1 cellular context compared by ENCODE assay signal in genomic region chr2:103284750-103285149, GRCh38.
TF ChIP-seq lines count a peak whose summit lies in the region.

No MANE protein-coding gene starts in this region.

TF ChIP-seq in H1, 55 proteins besides CTCF, POLR2A, EP300 and RAD21 (continued from another document):
- no peak for TF ChIP-seq TEAD4 (IDR thresholded peaks at IDR 0.05; ENCODE audit: low read depth, low read length)
- no peak for TF ChIP-seq JUND (IDR thresholded peaks at IDR 0.05; ENCODE audit: low read length)
TF ChIP-seq in H1: peak in this region for 0.
